ENCODE assay signal across 16 cellular contexts in the genomic region with DNA sequence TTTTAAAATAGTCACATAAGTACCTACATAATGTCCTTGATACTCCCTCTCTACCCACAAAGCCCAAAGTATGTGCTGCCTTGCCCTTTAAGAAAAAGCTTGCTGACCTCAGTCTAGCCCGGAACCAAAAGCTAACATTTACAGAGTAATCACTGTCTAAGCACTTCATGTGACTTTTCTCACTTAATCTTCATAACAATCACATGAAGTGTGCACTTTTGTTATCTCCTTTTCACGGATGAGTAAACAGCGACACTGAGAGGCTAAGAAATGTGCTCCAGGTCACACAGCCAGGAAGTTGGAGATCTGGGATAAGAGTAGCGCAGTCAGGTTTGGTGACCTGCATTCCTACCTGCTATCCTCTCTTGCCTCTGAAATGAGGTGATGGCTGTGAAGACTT.
DNase-seq lines count a peak whose midpoint lies in the region; ATAC-seq and TF ChIP-seq lines count a peak whose summit lies in the region.
"Had no signal": no experiment of that assay in that cellular context is flagged by ENCODE, and none has a peak within 500 bp of the region (broad histone marks: within the 10 kb centered on the region; RNA-seq: fewer than 3 reads in every experiment).

No MANE protein-coding gene starts in this region.

- no TSS peak for BruUV-seq in IMR-90 (replicated peaks; lab: Mats Ljungman, UMichigan)

- intact Hi-C loops in IMR-90 (cut with micrococcal nuclease) = no loop called here
- intact Hi-C loops in lower lobe of right lung (cut with DNase I) = no loop called here
- intact Hi-C loops in dorsolateral prefrontal cortex (cut with DNase I) = no loop called here
- intact Hi-C loops in head of caudate nucleus (cut with DNase I) = no loop called here

- no peaks in the 10 kb centered on the region for H3K4me1 Mint-ChIP-seq in stimulated activated naive B cell treated with anti-CD40 and anti-IgM and Interleukin-4, amounts not matched to agents 10 μg/mL and 1 μg/mL and 100 μg/mL, for 72 hours
- H3K4me1 Mint-ChIP-seq: activated CD4-positive, alpha-beta memory T cell treated with anti-CD3 and anti-CD28 coated beads, Interleukin-2, amount 10 ng/mL, durations not matched to agents 7 days and 5 days had no signal

- no peak overlapping the region for H3K23ac ChIP-seq in IMR-90 (ENCODE audit: low read depth, low read length)

- no peak overlapping the region for H4K91ac ChIP-seq in IMR-90 (ENCODE audit: insufficient read depth, low read depth, low read length)

- no peak overlapping the region for H2AK5ac ChIP-seq in IMR-90 (ENCODE audit: low read depth, low read length)

- TF ChIP-seq RAD21 in IMR-90 (IDR thresholded peaks at IDR 0.05; ENCODE audit: low read length) = no peak

- H3K14ac ChIP-seq in IMR-90 (replicated peaks; ENCODE audit: low read depth, low read length) = no peak overlapping the region

- no peaks in the 10 kb centered on the region for H3K9me3 ChIP-seq in IMR-90 (ENCODE audit: control insufficient read depth, insufficient read depth, low read length)
- no peaks in the 10 kb centered on the region for H3K9me3 ChIP-seq in lower lobe of right lung
- H3K9me3 ChIP-seq: SK-N-SH had no signal

- H2AFZ ChIP-seq in IMR-90 (replicated peaks; ENCODE audit: low read length, poor library complexity) = peak overlapping the region; percentile 36

- H4K5ac ChIP-seq in IMR-90 (ENCODE audit: low read depth, low read length) = peak overlapping the region; percentile 15

- peak overlapping the region in 1 of 2 experiments; percentile 40; a peak in 2 of 4 replicates for H4K8ac ChIP-seq in IMR-90 (ENCODE audit: low read depth in 2 of 2, low read length in 2 of 2)

- in situ Hi-C loops in IMR-90 (cut with MboI; ENCODE audit: low sequenced_read_pairs) = no loop called here

- no peak overlapping the region for H3K4me3 ChIP-seq in IMR-90 (ENCODE audit: insufficient read depth, low read depth, low read length)
- no peak overlapping the region for H3K4me3 ChIP-seq in lower lobe of right lung
- no peak overlapping the region for H3K4me3 ChIP-seq in dorsolateral prefrontal cortex
- H3K4me3 ChIP-seq: coronary artery, smooth muscle cell had no signal

- no peak overlapping the region for H3K9ac ChIP-seq in IMR-90 (ENCODE audit: low read depth, low read length)
- H3K9ac ChIP-seq: SK-N-SH had no signal

- H2BK20ac ChIP-seq in IMR-90 (ENCODE audit: low read depth, low read length) = no peak overlapping the region

- no peaks in the 10 kb centered on the region for H3K27me3 ChIP-seq in IMR-90 (ENCODE audit: control insufficient read depth, insufficient read depth, low read length)
- no peaks in the 10 kb centered on the region for H3K27me3 ChIP-seq in lower lobe of right lung (ENCODE audit: low read depth)
- no peaks in the 10 kb centered on the region for H3K27me3 ChIP-seq in dorsolateral prefrontal cortex

- ATAC-seq in IMR-90 (ENCODE audit: low read depth) = peak; percentile 60
- peak; percentile 80 to 97 for ATAC-seq in lower lobe of right lung
- no peak for ATAC-seq in stimulated activated naive B cell treated with anti-CD40 and anti-IgM and Interleukin-4, amounts not matched to agents 10 μg/mL and 1 μg/mL and 100 μg/mL, for 72 hours (replicated peaks)

- no peak overlapping the region for H2BK5ac ChIP-seq in IMR-90 (ENCODE audit: low read depth, low read length, poor library complexity, severe bottlenecking)

- H3K36me3 ChIP-seq in IMR-90 (ENCODE audit: control insufficient read depth, insufficient read depth, low read length) (peaks cover 3% of the 10 kb centered on the region; the same call in 1 of the 2 replicates), lower lobe of right lung (peaks cover 65% of the 10 kb centered on the region)

- WGBS in IMR-90 (ENCODE audit: extremely low coverage in 2 of 2, insufficient read length in 1 of 2), 2 experiments = no CpG with 5 or more reads among the region's 4 CpGs

- POLR2A ChIA-PET in IMR-90 (lab: Charles Lee; ENCODE audit: unreplicated experiment) = no interaction called here

- no peak overlapping the region for H3K4me2 ChIP-seq in IMR-90 (ENCODE audit: low read depth, low read length)
- H3K4me2 ChIP-seq: SK-N-SH, smooth muscle cell had no signal

- TF ChIP-seq CTCF in C4-2B (conservative IDR thresholded peaks at IDR 0.05) (peak; percentile 37), IMR-90 (conservative IDR thresholded peaks at IDR 0.05; ENCODE audit: low read depth, low read length) (no peak), lower lobe of right lung (IDR thresholded peaks at IDR 0.05) (no peak), dorsolateral prefrontal cortex (IDR thresholded peaks at IDR 0.05 in 54 of 56, conservative IDR thresholded peaks at IDR 0.05 in 2 of 56; ENCODE audit: low read depth in 1 of 56, partially characterized antibody in 56 of 56) (no peak)

- H2BK15ac ChIP-seq in IMR-90 (ENCODE audit: low read depth, low read length) = no peak overlapping the region

- H3K18ac ChIP-seq in IMR-90 (ENCODE audit: low read depth, low read length) = peak overlapping the region; percentile 6

- no peak overlapping the region for H3K4me3 Mint-ChIP-seq in stimulated activated naive B cell treated with anti-CD40 and anti-IgM and Interleukin-4, amounts not matched to agents 10 μg/mL and 1 μg/mL and 100 μg/mL, for 72 hours
- H3K4me3 Mint-ChIP-seq: activated CD4-positive, alpha-beta memory T cell treated with anti-CD3 and anti-CD28 coated beads, Interleukin-2, amount 10 ng/mL, durations not matched to agents 7 days and 5 days; activated T-helper 1 cell treated with anti-CD3 and anti-CD28 coated beads, Interleukin-12 subunit alpha, Interleukin-12 subunit beta, Interleukin-2, Interleukin-4 antibody, amounts not matched to agents 30 ng/mL and 10 ng/mL and 1 ng/mL, durations not matched to agents 14 hours and 24 hours and 36 hours had no signal

- CTCF ChIA-PET in IMR-90 (lab: Yijun Ruan, JAX) = no interaction called here

- H3K36me3 Mint-ChIP-seq in stimulated activated naive B cell treated with anti-CD40 and anti-IgM and Interleukin-4, amounts not matched to agents 10 μg/mL and 1 μg/mL and 100 μg/mL, for 72 hours = peaks cover 50 to 85% of the 10 kb centered on the region in 2 donors

- no peak overlapping the region for H3K56ac ChIP-seq in IMR-90 (ENCODE audit: extremely low read depth, insufficient read depth, low read length)

- H3K27ac ChIP-seq in C4-2B (no peak overlapping the region), IMR-90 (ENCODE audit: insufficient read depth, low read length) (no peak overlapping the region), lower lobe of right lung (peak overlapping the region; percentile 26), dorsolateral prefrontal cortex (no peak overlapping the region)
- H3K27ac ChIP-seq: coronary artery had no signal

- no peak overlapping the region; the same call in 1 of the 2 replicates for H3K4ac ChIP-seq in IMR-90 (ENCODE audit: low read depth, low read length)

- DNase-seq in IMR-90 (no peak), astrocyte of the hippocampus (ENCODE audit: low read depth, low spot score) (peak; percentile 18), lower lobe of right lung (no peak), dorsolateral prefrontal cortex (no peak), head of caudate nucleus (no peak), DMS79 (lab: John Stamatoyannopoulos, UW) (no peak)
- DNase-seq in stimulated activated naive B cell treated with anti-CD40 and anti-IgM and Interleukin-4, amounts not matched to agents 10 μg/mL and 1 μg/mL and 100 μg/mL, for 72 hours = no peak
- DNase-seq: activated CD4-positive, alpha-beta memory T cell treated with anti-CD3 and anti-CD28 coated beads, Interleukin-2, amount 10 ng/mL, durations not matched to agents 7 days and 5 days; amniotic stem cell; KBM-7; NCI-H1694; SK-N-SH had no signal

- no peaks in the 10 kb centered on the region for H3K9me1 ChIP-seq in IMR-90 (ENCODE audit: insufficient read depth, low read length)

- H3K9me3 Mint-ChIP-seq in stimulated activated naive B cell treated with anti-CD40 and anti-IgM and Interleukin-4, amounts not matched to agents 10 μg/mL and 1 μg/mL and 100 μg/mL, for 72 hours = peaks cover 0 to 3% of the 10 kb centered on the region in 2 donors

- H4K20me1 ChIP-seq in IMR-90 (ENCODE audit: insufficient read depth, low read length) = no peaks in the 10 kb centered on the region

- dilution Hi-C loops in IMR-90 (cut with HindIII; ENCODE audit: low sequenced_read_pairs, unreplicated experiment) = no loop called here

- no peak overlapping the region for H2AK9ac ChIP-seq in IMR-90 (replicated peaks; ENCODE audit: low read depth, low read length, poor library complexity)

- no peaks in the 10 kb centered on the region for H3K79me1 ChIP-seq in IMR-90 (ENCODE audit: low read depth in 1 of 2, low read length in 2 of 2)

- no peaks in the 10 kb centered on the region for H3K27me3 Mint-ChIP-seq in stimulated activated naive B cell treated with anti-CD40 and anti-IgM and Interleukin-4, amounts not matched to agents 10 μg/mL and 1 μg/mL and 100 μg/mL, for 72 hours
- H3K27me3 Mint-ChIP-seq: activated CD4-positive, alpha-beta memory T cell treated with anti-CD3 and anti-CD28 coated beads, Interleukin-2, amount 10 ng/mL, durations not matched to agents 7 days and 5 days had no signal

- no peak overlapping the region for H3K27ac Mint-ChIP-seq in stimulated activated naive B cell treated with anti-CD40 and anti-IgM and Interleukin-4, amounts not matched to agents 10 μg/mL and 1 μg/mL and 100 μg/mL, for 72 hours
- H3K27ac Mint-ChIP-seq: activated CD4-positive, alpha-beta memory T cell treated with anti-CD3 and anti-CD28 coated beads, Interleukin-2, amount 10 ng/mL, durations not matched to agents 7 days and 5 days; activated T-helper 1 cell treated with anti-CD3 and anti-CD28 coated beads, Interleukin-12 subunit alpha, Interleukin-12 subunit beta, Interleukin-2, Interleukin-4 antibody, amounts not matched to agents 30 ng/mL and 10 ng/mL and 1 ng/mL, durations not matched to agents 14 hours and 24 hours and 36 hours had no signal

- no peak for TF ChIP-seq POLR2A in IMR-90 (IDR thresholded peaks at IDR 0.05; ENCODE audit: low read depth, low read length)

- peak overlapping the region; percentile 5; the same call in 1 of the 2 replicates for H2BK120ac ChIP-seq in IMR-90 (ENCODE audit: low read depth, low read length)

- peaks cover 3% of the 10 kb centered on the region for H3K4me1 ChIP-seq in IMR-90 (ENCODE audit: control insufficient read depth, insufficient read depth, low read length)
- H3K4me1 ChIP-seq in lower lobe of right lung = no peaks in the 10 kb centered on the region

TF ChIP-seq in IMR-90, 13 proteins besides CTCF, POLR2A, EP300 and RAD21 (continues in another document):
- TF ChIP-seq, protein P1, sequence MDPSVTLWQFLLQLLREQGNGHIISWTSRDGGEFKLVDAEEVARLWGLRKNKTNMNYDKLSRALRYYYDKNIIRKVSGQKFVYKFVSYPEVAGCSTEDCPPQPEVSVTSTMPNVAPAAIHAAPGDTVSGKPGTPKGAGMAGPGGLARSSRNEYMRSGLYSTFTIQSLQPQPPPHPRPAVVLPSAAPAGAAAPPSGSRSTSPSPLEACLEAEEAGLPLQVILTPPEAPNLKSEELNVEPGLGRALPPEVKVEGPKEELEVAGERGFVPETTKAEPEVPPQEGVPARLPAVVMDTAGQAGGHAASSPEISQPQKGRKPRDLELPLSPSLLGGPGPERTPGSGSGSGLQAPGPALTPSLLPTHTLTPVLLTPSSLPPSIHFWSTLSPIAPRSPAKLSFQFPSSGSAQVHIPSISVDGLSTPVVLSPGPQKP (IDR thresholded peaks at IDR 0.05; ENCODE audit: borderline replicate concordance, low read depth, low read length) = no peak
- TF ChIP-seq FOS (IDR thresholded peaks at IDR 0.05; ENCODE audit: low read depth, low read length) = no peak

Comparison
In these comparisons a context has a peak if more than half of its experiments do, and no peak if none do; other contexts are left out.
1. ATAC-seq: peak in IMR-90 (single experiment) and lower lobe of right lung (2 of 2); none in stimulated activated naive B cell treated with anti-CD40 and anti-IgM and Interleukin-4, amounts not matched to agents 10 μg/mL and 1 μg/mL and 100 μg/mL, for 72 hours (0 of 2).